Comparison of ENCODE assay signal across 1 cellular context in the genomic region with DNA sequence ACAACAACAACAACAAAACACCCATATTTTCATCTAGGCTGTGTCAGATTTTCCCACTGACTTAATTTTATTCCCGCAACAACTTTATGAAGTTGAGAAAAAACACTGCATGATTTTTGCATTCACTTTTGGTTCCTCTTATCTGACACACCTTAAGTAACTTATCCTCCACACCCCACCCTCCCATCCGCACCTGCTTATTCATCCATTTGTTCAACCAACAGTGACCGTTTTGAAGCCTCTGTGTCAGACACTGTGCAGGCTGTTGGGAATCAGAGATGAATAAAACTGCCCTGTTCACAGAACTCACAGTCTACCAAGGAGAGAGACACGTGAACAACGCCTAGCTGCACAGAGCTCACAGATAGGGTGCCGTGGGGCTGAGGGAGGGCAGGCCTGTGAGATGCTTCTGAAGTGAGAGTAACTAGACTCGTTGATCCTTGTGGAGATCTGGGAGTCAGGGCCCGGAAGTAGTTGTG.
TF ChIP-seq lines count a peak whose summit lies in the region.

No MANE protein-coding gene starts in this region.

TF ChIP-seq in GM12878, 131 proteins besides CTCF, POLR2A, EP300 and RAD21 (continued from another document):
- TF ChIP-seq, protein P1, sequence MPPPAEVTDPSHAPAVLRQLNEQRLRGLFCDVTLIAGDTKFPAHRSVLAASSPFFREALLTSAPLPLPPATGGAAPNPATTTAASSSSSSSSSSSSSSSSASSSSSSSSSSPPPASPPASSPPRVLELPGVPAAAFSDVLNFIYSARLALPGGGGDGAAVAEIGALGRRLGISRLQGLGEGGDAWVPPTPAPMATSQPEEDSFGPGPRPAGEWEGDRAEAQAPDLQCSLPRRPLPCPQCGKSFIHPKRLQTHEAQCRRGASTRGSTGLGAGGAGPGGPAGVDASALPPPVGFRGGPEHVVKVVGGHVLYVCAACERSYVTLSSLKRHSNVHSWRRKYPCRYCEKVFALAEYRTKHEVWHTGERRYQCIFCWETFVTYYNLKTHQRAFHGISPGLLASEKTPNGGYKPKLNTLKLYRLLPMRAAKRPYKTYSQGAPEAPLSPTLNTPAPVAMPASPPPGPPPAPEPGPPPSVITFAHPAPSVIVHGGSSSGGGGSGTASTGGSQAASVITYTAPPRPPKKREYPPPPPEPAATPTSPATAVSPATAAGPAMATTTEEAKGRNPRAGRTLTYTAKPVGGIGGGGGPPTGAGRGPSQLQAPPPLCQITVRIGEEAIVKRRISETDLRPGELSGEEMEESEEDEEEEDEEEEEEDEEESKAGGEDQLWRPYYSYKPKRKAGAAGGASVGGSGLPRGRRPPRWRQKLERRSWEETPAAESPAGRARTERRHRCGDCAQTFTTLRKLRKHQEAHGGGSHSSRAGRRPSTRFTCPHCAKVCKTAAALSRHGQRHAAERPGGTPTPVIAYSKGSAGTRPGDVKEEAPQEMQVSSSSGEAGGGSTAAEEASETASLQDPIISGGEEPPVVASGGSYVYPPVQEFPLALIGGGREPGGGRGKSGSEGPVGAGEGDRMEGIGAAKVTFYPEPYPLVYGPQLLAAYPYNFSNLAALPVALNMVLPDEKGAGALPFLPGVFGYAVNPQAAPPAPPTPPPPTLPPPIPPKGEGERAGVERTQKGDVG (CRISPR knock-in tag; IDR thresholded peaks at IDR 0.05) = no peak
- TF ChIP-seq SRF (IDR thresholded peaks at IDR 0.05; ENCODE audit: low read depth in 2 of 2, low read length in 2 of 2) = no peak
- no peak for TF ChIP-seq SPI1 (IDR thresholded peaks at IDR 0.05; ENCODE audit: borderline replicate concordance, insufficient read depth, low read depth, low read length)
- TF ChIP-seq, protein P2, sequence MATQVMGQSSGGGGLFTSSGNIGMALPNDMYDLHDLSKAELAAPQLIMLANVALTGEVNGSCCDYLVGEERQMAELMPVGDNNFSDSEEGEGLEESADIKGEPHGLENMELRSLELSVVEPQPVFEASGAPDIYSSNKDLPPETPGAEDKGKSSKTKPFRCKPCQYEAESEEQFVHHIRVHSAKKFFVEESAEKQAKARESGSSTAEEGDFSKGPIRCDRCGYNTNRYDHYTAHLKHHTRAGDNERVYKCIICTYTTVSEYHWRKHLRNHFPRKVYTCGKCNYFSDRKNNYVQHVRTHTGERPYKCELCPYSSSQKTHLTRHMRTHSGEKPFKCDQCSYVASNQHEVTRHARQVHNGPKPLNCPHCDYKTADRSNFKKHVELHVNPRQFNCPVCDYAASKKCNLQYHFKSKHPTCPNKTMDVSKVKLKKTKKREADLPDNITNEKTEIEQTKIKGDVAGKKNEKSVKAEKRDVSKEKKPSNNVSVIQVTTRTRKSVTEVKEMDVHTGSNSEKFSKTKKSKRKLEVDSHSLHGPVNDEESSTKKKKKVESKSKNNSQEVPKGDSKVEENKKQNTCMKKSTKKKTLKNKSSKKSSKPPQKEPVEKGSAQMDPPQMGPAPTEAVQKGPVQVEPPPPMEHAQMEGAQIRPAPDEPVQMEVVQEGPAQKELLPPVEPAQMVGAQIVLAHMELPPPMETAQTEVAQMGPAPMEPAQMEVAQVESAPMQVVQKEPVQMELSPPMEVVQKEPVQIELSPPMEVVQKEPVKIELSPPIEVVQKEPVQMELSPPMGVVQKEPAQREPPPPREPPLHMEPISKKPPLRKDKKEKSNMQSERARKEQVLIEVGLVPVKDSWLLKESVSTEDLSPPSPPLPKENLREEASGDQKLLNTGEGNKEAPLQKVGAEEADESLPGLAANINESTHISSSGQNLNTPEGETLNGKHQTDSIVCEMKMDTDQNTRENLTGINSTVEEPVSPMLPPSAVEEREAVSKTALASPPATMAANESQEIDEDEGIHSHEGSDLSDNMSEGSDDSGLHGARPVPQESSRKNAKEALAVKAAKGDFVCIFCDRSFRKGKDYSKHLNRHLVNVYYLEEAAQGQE (IDR thresholded peaks at IDR 0.05; ENCODE audit: low read depth, low read length) = no peak
- no peak for TF ChIP-seq RUNX3 (IDR thresholded peaks at IDR 0.05; ENCODE audit: low read length)
- no peak for TF ChIP-seq NFXL1 (IDR thresholded peaks at IDR 0.05; ENCODE audit: borderline replicate concordance)
- no peak for TF ChIP-seq JUND (IDR thresholded peaks at IDR 0.05; ENCODE audit: low read depth, low read length)
- TF ChIP-seq, protein P3, sequence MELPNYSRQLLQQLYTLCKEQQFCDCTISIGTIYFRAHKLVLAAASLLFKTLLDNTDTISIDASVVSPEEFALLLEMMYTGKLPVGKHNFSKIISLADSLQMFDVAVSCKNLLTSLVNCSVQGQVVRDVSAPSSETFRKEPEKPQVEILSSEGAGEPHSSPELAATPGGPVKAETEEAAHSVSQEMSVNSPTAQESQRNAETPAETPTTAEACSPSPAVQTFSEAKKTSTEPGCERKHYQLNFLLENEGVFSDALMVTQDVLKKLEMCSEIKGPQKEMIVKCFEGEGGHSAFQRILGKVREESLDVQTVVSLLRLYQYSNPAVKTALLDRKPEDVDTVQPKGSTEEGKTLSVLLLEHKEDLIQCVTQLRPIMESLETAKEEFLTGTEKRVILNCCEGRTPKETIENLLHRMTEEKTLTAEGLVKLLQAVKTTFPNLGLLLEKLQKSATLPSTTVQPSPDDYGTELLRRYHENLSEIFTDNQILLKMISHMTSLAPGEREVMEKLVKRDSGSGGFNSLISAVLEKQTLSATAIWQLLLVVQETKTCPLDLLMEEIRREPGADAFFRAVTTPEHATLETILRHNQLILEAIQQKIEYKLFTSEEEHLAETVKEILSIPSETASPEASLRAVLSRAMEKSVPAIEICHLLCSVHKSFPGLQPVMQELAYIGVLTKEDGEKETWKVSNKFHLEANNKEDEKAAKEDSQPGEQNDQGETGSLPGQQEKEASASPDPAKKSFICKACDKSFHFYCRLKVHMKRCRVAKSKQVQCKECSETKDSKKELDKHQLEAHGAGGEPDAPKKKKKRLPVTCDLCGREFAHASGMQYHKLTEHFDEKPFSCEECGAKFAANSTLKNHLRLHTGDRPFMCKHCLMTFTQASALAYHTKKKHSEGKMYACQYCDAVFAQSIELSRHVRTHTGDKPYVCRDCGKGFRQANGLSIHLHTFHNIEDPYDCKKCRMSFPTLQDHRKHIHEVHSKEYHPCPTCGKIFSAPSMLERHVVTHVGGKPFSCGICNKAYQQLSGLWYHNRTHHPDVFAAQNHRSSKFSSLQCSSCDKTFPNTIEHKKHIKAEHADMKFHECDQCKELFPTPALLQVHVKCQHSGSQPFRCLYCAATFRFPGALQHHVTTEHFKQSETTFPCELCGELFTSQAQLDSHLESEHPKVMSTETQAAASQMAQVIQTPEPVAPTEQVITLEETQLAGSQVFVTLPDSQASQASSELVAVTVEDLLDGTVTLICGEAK (IDR thresholded peaks at IDR 0.05; ENCODE audit: borderline replicate concordance) = peak; percentile 88
- TF ChIP-seq TCF3 (IDR thresholded peaks at IDR 0.05; ENCODE audit: borderline replicate concordance, insufficient read depth, low read depth, low read length) = no peak
